20 cellular contexts compared by ENCODE assay signal in the genomic region with DNA sequence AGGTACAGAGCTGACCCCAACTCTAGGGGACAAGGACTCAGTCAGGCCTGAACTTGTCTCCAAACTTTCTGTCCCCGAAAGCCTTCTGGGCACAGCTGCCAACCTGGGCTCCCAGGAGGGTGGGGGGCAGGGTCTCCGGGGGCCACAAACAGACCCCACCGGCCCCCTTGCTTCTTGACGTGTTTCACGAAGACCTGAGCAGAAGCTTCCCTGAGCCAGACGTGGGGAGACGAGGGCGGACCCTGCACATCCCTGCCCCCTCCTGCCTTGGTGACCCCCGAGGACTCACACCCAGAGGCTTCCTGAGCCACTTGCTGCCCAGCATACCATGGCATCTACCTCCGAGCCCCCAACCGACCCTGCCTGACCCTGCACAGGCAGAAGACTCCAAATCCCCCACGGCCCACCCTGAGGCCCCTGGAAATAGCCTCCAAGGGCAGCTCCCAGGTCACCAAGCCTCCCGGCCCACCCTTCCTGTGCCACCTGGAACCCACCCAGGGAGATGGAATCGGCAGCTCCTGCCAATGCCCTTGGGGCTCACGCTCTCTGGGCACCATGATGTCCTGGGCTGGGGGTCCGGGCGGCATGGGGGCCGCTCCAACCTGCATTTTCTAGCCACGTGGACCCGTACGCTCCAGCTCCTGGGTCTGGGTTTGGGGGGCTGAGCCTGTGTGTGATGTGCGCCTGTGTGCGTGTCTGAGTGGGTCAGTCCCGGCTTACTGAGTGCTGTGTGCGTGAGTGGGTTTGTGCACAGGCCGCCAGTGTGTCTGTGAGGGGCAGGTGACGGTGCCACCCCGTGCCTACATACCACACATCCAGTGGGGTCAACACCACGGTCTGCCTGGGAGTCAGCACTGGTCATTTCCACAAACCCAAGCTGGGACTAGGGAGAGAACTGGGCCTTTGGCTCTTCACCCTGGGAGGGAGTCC. TPM values are rescaled to one million over a fixed set of nuclear protein-coding genes. Genes with fewer than 3 reads are reported as not detected.
DNase-seq lines count a peak whose midpoint lies in the region; ATAC-seq and TF ChIP-seq lines count a peak whose summit lies in the region.
"Had no signal": no experiment of that assay in that cellular context is flagged by ENCODE, and none has a peak within 500 bp of the region (broad histone marks: within the 10 kb centered on the region; RNA-seq: fewer than 3 reads in every experiment).

No MANE protein-coding gene starts in this region.

- no peak overlapping the region for H3K4me3 Mint-ChIP-seq in neural progenitor cell
- H3K4me3 Mint-ChIP-seq: immature natural killer cell had no signal

- intact Hi-C loops in HCT116 (cut with micrococcal nuclease) = loop anchor here (2.0 to 10.0 kb wide), 8 partner anchors 33 to 435 kb away; a partner anchor contains a TSS
- intact Hi-C loops in gastrocnemius medialis (cut with DNase I; ENCODE audit: low total_unique reads) = loop anchor here (2.0 to 5.0 kb wide), 2 partner anchors 73 to 257 kb away; no protein-coding TSS in a partner anchor

- H2AFZ ChIP-seq in HCT116 (ENCODE audit: low read depth, low read length, poor library complexity, severe bottlenecking) (no peak overlapping the region), neural progenitor cell (replicated peaks) (no peak overlapping the region)

- H3K4me2 ChIP-seq in HCT116 (ENCODE audit: low read length) (peak overlapping the region; percentile 99; the same call in 1 of the 2 replicates), neural progenitor cell (no peak overlapping the region)

- no peak for TF ChIP-seq CTCF in HCT116 (IDR thresholded peaks at IDR 0.05 in 2 of 3, conservative IDR thresholded peaks at IDR 0.05 in 1 of 3; ENCODE audit: borderline replicate concordance in 1 of 3, insufficient read depth in 1 of 3, low read depth in 2 of 3, low read length in 2 of 3)
- no peak for TF ChIP-seq CTCF in WERI-Rb-1 (IDR thresholded peaks at IDR 0.05; ENCODE audit: low read depth, low read length)
- TF ChIP-seq CTCF in neural progenitor cell (IDR thresholded peaks at IDR 0.05) = no peak
- no peak for TF ChIP-seq CTCF in gastrocnemius medialis (IDR thresholded peaks at IDR 0.05 in 4 of 5, conservative IDR thresholded peaks at IDR 0.05 in 1 of 5)

- no peak overlapping the region for H3K9ac ChIP-seq in HCT116 (ENCODE audit: low read length)
- H3K9ac ChIP-seq in neural progenitor cell = no peak overlapping the region

- no TSS peak for BruUV-seq in HCT116 (replicated peaks; lab: Mats Ljungman, UMichigan)

- no peaks in the 10 kb centered on the region for H3K36me3 Mint-ChIP-seq in neural progenitor cell

- POLR2A ChIA-PET in HCT116 (lab: Charles Lee) = interaction anchor here (1.3 kb wide), 1 partner anchor 434 kb away, joined by 3 read pairs; no protein-coding TSS in a partner anchor

- H3K27ac Mint-ChIP-seq in neural progenitor cell = peak overlapping the region; percentile 50
- H3K27ac Mint-ChIP-seq: immature natural killer cell had no signal

- H3K27me3 ChIP-seq in HCT116 (ENCODE audit: insufficient read depth, low read length) (no peaks in the 10 kb centered on the region), WERI-Rb-1 (ENCODE audit: insufficient read depth, low read depth, severe bottlenecking) (no peaks in the 10 kb centered on the region), neural progenitor cell (no peaks in the 10 kb centered on the region), gastrocnemius medialis (peaks cover 9 to 19% (median 16%) of the 10 kb centered on the region in 3 donors)
- H3K27me3 ChIP-seq: MG63 had no signal

- H3K4me1 Mint-ChIP-seq in neural progenitor cell = peaks cover 8% of the 10 kb centered on the region

- DNase-seq in HCT116 (ENCODE audit: low read depth, low spot score) (no peak), WERI-Rb-1 (no peak), neural progenitor cell (ENCODE audit: low spot score) (no peak), gastrocnemius medialis (no peak)
- DNase-seq in stimulated activated CD4-positive, alpha-beta T cell treated with anti-CD3 and anti-CD28 coated beads, Interleukin-2, amount 100 ng/mL, for 24 hours = no peak
- DNase-seq: activated CD4-positive, alpha-beta T cell treated with anti-CD3 and anti-CD28 coated beads, Interleukin-2, amount 50 U/mL, for 4 hours; activated naive CD4-positive, alpha-beta T cell; activated T-cell treated with anti-CD3 and anti-CD28 coated beads for 4 hours; aorta; Caco-2; cerebellar nuclear complex; EL; GOT3; heart right ventricle; immature natural killer cell; stimulated activated CD4-positive, alpha-beta T cell treated with anti-CD3 and anti-CD28 coated beads, Interleukin-2, amount 100 ng/mL, for 48 hours had no signal

- CTCF ChIA-PET in HCT116 (lab: Charles Lee) = interaction anchor here (2.4 to 3.3 kb wide), 2 partner anchors 34 to 434 kb away, joined by 24 to 30 read pairs; a partner anchor contains a TSS

- H3K4me3 ChIP-seq in HCT116 (replicated peaks in 1 of 2; ENCODE audit: low read depth in 1 of 2, low read length in 2 of 2) = no peak overlapping the region
- H3K4me3 ChIP-seq in WERI-Rb-1 (ENCODE audit: low read depth, low read length) = no peak overlapping the region
- H3K4me3 ChIP-seq in neural progenitor cell = no peak overlapping the region
- no peak overlapping the region for H3K4me3 ChIP-seq in gastrocnemius medialis
- H3K4me3 ChIP-seq: heart right ventricle, MG63 had no signal

- peaks cover 5% of the 10 kb centered on the region for H3K27me3 Mint-ChIP-seq in neural progenitor cell (ENCODE audit: insufficient read depth, low read depth)

- H3K27ac ChIP-seq in HCT116 (ENCODE audit: low read depth, low read length) (peak overlapping the region; percentile 97), WERI-Rb-1 (peak overlapping the region; percentile 26), neural progenitor cell (no peak overlapping the region), gastrocnemius medialis (no peak overlapping the region)

- in situ Hi-C loops in gastrocnemius medialis (cut with MboI; ENCODE audit: low sequenced_read_pairs in 4 of 4) = loop anchor here in 1 of 4 donors (25.0 kb wide), 1 partner anchor 98 kb away; a partner anchor contains a TSS

- no peaks in the 10 kb centered on the region for H3K9me3 ChIP-seq in HCT116 (ENCODE audit: control insufficient read depth in 1 of 2, insufficient read depth in 1 of 2, low read depth in 1 of 2, low read length in 2 of 2)
- H3K9me3 ChIP-seq in WERI-Rb-1 (ENCODE audit: severe bottlenecking) = no peaks in the 10 kb centered on the region
- H3K9me3 ChIP-seq in neural progenitor cell (ENCODE audit: low read depth) = no peaks in the 10 kb centered on the region
- H3K9me3 ChIP-seq in gastrocnemius medialis = no peaks in the 10 kb centered on the region
- H3K9me3 ChIP-seq: Caco-2, heart right ventricle, MG63 had no signal

- ATAC-seq in HCT116 (no peak), gastrocnemius medialis (no peak), HG03139 (IDR thresholded peaks at IDR 0.05; ENCODE audit: unreplicated experiment) (no peak)
- ATAC-seq: heart right ventricle had no signal

- H4K20me1 ChIP-seq in HCT116 (ENCODE audit: insufficient read depth) (no peaks in the 10 kb centered on the region), neural progenitor cell (ENCODE audit: low read depth) (no peaks in the 10 kb centered on the region)

- TF ChIP-seq POLR2A in HCT116 (IDR thresholded peaks at IDR 0.05; ENCODE audit: borderline replicate concordance, extremely low read depth, insufficient read depth, insufficient read length) (no peak), gastrocnemius medialis (IDR thresholded peaks at IDR 0.05) (no peak)

- H3K9me3 Mint-ChIP-seq in neural progenitor cell = no peaks in the 10 kb centered on the region
- H3K9me3 Mint-ChIP-seq: immature natural killer cell had no signal

- H3K79me2 ChIP-seq in HCT116 (ENCODE audit: insufficient read depth, low read length) = no peaks in the 10 kb centered on the region
- no peaks in the 10 kb centered on the region for H3K79me2 ChIP-seq in neural progenitor cell (ENCODE audit: low read depth)

- H3F3A ChIP-seq in neural progenitor cell (ENCODE audit: low read depth) = peaks cover 3% of the 10 kb centered on the region

- H3K36me3 ChIP-seq in HCT116 (ENCODE audit: control insufficient read depth in 1 of 2, insufficient read depth in 2 of 2, low read length in 2 of 2) (no peaks in the 10 kb centered on the region), WERI-Rb-1 (no peaks in the 10 kb centered on the region), neural progenitor cell (no peaks in the 10 kb centered on the region), gastrocnemius medialis (no peaks in the 10 kb centered on the region)
- H3K36me3 ChIP-seq: heart right ventricle, MG63 had no signal

- no peaks in the 10 kb centered on the region for H3K9me2 ChIP-seq in HCT116 (ENCODE audit: insufficient read depth)

- H3K4me1 ChIP-seq in HCT116 (ENCODE audit: control insufficient read depth in 1 of 2, insufficient read depth in 2 of 2, low read length in 2 of 2) (peaks cover 46 to 94% of the 10 kb centered on the region in 2 experiments), neural progenitor cell (no peaks in the 10 kb centered on the region), gastrocnemius medialis (peaks cover 0 to 4% of the 10 kb centered on the region in 2 donors)

- RAD21 ChIA-PET in HCT116 (lab: Charles Lee; ENCODE audit: low non-redundant PET in 1 of 2, low total read pairs in 2 of 2, uncharacterized antibody in 2 of 2, unreplicated experiment in 2 of 2) = no interaction called here

- no peak for TF ChIP-seq RAD21 in HCT116 (IDR thresholded peaks at IDR 0.05; ENCODE audit: low read depth)

TF ChIP-seq in HCT116, 20 proteins besides CTCF, POLR2A, EP300 and RAD21 (continues in another document):
- TF ChIP-seq SRF (IDR thresholded peaks at IDR 0.05; ENCODE audit: low read depth) (no peak), EGR1 (IDR thresholded peaks at IDR 0.05; ENCODE audit: low read depth) (no peak), ZFX (IDR thresholded peaks at IDR 0.05) (no peak), CBX3 (IDR thresholded peaks at IDR 0.05; ENCODE audit: low read depth) (no peak)

RNA-seq across cellular contexts. Expression of a gene that starts 2.5 kb away (rescaled TPM):
- total RNA-seq in HCT116 (2021; ENCODE audit: unreplicated experiment) (6.7 TPM), neural progenitor cell (ENCODE audit: low replicate concordance) (not detected in 2 replicates), gastrocnemius medialis (under 1 TPM in 1 of 4 donors, not detected in 3; 0.36 TPM)
- polyA plus RNA-seq in HCT116 (2012) = 7.2 and 8.0 TPM in 2 replicates
- polyA plus RNA-seq: fibroblast of lung had no signal

RNA-seq across cellular contexts. Expression of a gene that starts 7.8 kb away (rescaled TPM):
- total RNA-seq in HCT116 (2021; ENCODE audit: unreplicated experiment) = 3.2 TPM
- 1.8 and 2.5 TPM in 2 replicates for polyA plus RNA-seq in HCT116 (2012)
- total RNA-seq in neural progenitor cell (ENCODE audit: low replicate concordance) = not detected in 2 replicates
- not detected for total RNA-seq in gastrocnemius medialis
- total RNA-seq: aorta, Caco-2, fibroblast of lung, heart right ventricle had no signal
- polyA plus RNA-seq: aorta, fibroblast of lung, heart right ventricle, immature natural killer cell, urinary bladder had no signal

RNA-seq across cellular contexts. Expression of a gene that starts 14.3 kb away (rescaled TPM):
- total RNA-seq in HCT116 (2021; ENCODE audit: unreplicated experiment) = 5.5 TPM
- polyA plus RNA-seq in HCT116 (2012) = 3.1 TPM in 2 replicates
- total RNA-seq in neural progenitor cell (ENCODE audit: low replicate concordance) = 0.39 and 9.0 TPM in 2 replicates
- under 1 TPM in 1 of 4 donors, not detected in 3; 0.13 TPM for total RNA-seq in gastrocnemius medialis
- total RNA-seq: Caco-2 had no signal
- polyA plus RNA-seq: immature natural killer cell had no signal

RNA-seq across cellular contexts. Expression of a gene that starts 19.1 kb away (rescaled TPM):
- total RNA-seq in HCT116 (2021; ENCODE audit: unreplicated experiment) (346 TPM), neural progenitor cell (ENCODE audit: low replicate concordance) (4.1 and 82.2 TPM in 2 replicates), gastrocnemius medialis (100 to 1,000 TPM in 1 of 4 donors, 10 to 100 TPM in 3; 50.2 to 207 (median 76.1) TPM)
- 308 and 356 TPM in 2 replicates for polyA plus RNA-seq in HCT116 (2012)

RNA-seq across cellular contexts. Expression of a gene that starts 34.3 kb away (rescaled TPM):
- total RNA-seq in HCT116 (2021; ENCODE audit: unreplicated experiment) = 44.0 TPM
- 40.3 and 54.7 TPM in 2 replicates for polyA plus RNA-seq in HCT116 (2012)
- 2.9 and 17.7 TPM in 2 replicates for total RNA-seq in neural progenitor cell (ENCODE audit: low replicate concordance)
- total RNA-seq in gastrocnemius medialis = 1 to 10 TPM; 1.7 to 6.2 (median 3.6) TPM

Comparison
In these comparisons a context has a peak if more than half of its experiments do, and no peak if none do; other contexts are left out.
1. H3K27ac ChIP-seq: peak in HCT116 (single experiment) and WERI-Rb-1 (single experiment); none in neural progenitor cell (single experiment) and gastrocnemius medialis (0 of 4).